8 cellular contexts compared by ENCODE assay signal in the genomic region with DNA sequence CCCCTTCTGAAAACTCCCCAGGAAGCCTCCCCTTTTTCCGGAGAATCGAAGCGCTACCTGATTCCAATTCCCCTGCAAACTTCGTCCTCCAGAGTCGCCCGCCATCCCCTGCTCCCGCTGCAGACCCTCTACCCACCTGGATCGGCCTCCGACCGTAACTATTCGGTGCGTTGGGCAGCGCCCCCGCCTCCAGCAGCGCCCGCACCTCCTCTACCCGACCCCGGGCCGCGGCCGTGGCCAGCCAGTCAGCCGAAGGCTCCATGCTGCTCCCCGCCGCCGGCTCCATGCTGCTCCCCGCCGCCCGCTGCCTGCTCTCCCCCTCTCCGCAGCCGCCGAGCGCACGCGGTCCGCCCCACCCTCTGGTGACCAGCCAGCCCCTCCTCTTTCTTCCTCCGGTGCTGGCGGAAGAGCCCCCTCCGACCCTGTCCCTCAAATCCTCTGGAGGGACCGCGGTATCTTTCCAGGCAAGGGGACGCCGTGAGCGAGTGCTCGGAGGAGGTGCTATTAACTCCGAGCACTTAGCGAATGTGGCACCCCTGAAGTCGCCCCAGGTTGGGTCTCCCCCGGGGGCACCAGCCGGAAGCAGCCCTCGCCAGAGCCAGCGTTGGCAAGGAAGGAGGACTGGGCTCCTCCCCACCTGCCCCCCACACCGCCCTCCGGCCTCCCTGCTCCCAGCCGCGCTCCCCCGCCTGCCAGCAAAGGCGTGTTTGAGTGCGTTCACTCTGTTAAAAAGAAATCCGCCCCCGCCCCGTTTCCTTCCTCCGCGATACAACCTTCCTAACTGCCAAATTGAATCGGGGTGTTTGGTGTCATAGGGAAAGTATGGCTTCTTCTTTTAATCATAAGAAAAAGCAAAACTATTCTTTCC. TPM values are rescaled to one million over a fixed set of nuclear protein-coding genes. Genes with fewer than 3 reads are reported as not detected.
DNase-seq lines count a peak whose midpoint lies in the region; ATAC-seq, FAIRE-seq and TF ChIP-seq lines count a peak whose summit lies in the region.

No MANE protein-coding gene starts in this region.

- H3K9ac ChIP-seq in BLaER1 (no peak overlapping the region), OCI-LY1 (ENCODE audit: low read length) (peak overlapping the region; percentile 85), GM12878 (ENCODE audit: control insufficient read depth, insufficient read depth, low read length) (peak overlapping the region; percentile 38; the same call in 1 of the 2 replicates), kidney (ENCODE audit: low read length in 2 of 2) (no peak overlapping the region)

- in situ Hi-C loops in GM12878 (cut with MboI) = no loop called here

- intact Hi-C loops in GM12878 (cut with micrococcal nuclease; ENCODE audit: unreplicated experiment) = no loop called here
- intact Hi-C loops in kidney (cut with DNase I) = no loop called here

- H3K36me3 ChIP-seq in BLaER1 (peaks cover 15% of the 10 kb centered on the region), OCI-LY1 (ENCODE audit: insufficient read depth, low read length) (peaks cover 28% of the 10 kb centered on the region), GM12878 (ENCODE audit: control insufficient read depth in 2 of 2, insufficient read depth in 2 of 2, low read length in 1 of 2) (no peaks in the 10 kb centered on the region), kidney (ENCODE audit: control insufficient read depth in 1 of 2, insufficient read depth in 2 of 2, low read length in 2 of 2) (no peaks in the 10 kb centered on the region)

- RAD21 ChIA-PET in GM12878 (lab: Charles Lee; ENCODE audit: unreplicated experiment) = no interaction called here

- DNase-seq in GM12878 (ENCODE audit: low read depth, low spot score) = no peak
- peak; percentile 78 for DNase-seq in kidney
- peak in 2 of 3 experiments; percentile 38 to 46 for DNase-seq in stimulated activated CD4-positive, alpha-beta T cell treated with anti-CD3 and anti-CD28 coated beads, TNF-alpha, amount 100 ng/mL, for 4 hours (ENCODE audit: low read depth in 3 of 3)
- DNase-seq in GM19238 (ENCODE audit: insufficient read length, low spot score) = no peak

- H3K27ac ChIP-seq in BLaER1 (no peak overlapping the region), OCI-LY1 (ENCODE audit: low read depth, low read length, poor library complexity, severe bottlenecking) (peak overlapping the region; percentile 62), GM12878 (ENCODE audit: control insufficient read depth, insufficient read depth) (no peak overlapping the region), kidney (ENCODE audit: low read depth in 2 of 2, low read length in 2 of 2) (no peak overlapping the region)

- WGBS in GM12878 (ENCODE audit: insufficient coverage, insufficient replicate concordance, low lambda C conversion rate, missing lambda C conversion rate) = 12% methylated on average over 52 of the region's 64 CpGs

- H3K27me3 ChIP-seq in BLaER1 = peaks cover 100% of the 10 kb centered on the region
- H3K27me3 ChIP-seq in OCI-LY1 (ENCODE audit: insufficient read depth, low read length) = no peaks in the 10 kb centered on the region
- peaks cover 0 to 4% of the 10 kb centered on the region in 2 experiments; a peak in 1 of 4 replicates for H3K27me3 ChIP-seq in GM12878 (replicated peaks in 1 of 2; ENCODE audit: control insufficient read depth in 2 of 2, insufficient read depth in 2 of 2, low read length in 1 of 2)

- CTCF ChIA-PET in GM12878 (lab: Yijun Ruan, JAX) = no interaction called here

- H3K4me2 ChIP-seq in BLaER1 = peak overlapping the region; percentile 63
- peak overlapping the region; percentile 91 for H3K4me2 ChIP-seq in OCI-LY1 (ENCODE audit: low read length)
- peak overlapping the region; percentile 91 for H3K4me2 ChIP-seq in GM12878 (ENCODE audit: control insufficient read depth, insufficient read depth)

- no peak for TF ChIP-seq EP300 in GM12878 (IDR thresholded peaks at IDR 0.05; ENCODE audit: borderline replicate concordance in 1 of 2, control insufficient read depth in 1 of 2, low read depth in 2 of 2, low read length in 2 of 2)

- no peaks in the 10 kb centered on the region for H3K9me2 ChIP-seq in OCI-LY1 (ENCODE audit: low read depth, low read length)

- H3K4me1 ChIP-seq in BLaER1 = peaks cover 14% of the 10 kb centered on the region
- peaks cover 38% of the 10 kb centered on the region for H3K4me1 ChIP-seq in OCI-LY1 (ENCODE audit: insufficient read depth, low read length, severe bottlenecking)
- H3K4me1 ChIP-seq in GM12878 (ENCODE audit: control insufficient read depth, insufficient read depth, low read length) = no peaks in the 10 kb centered on the region
- H3K4me1 ChIP-seq in kidney (ENCODE audit: control insufficient read depth in 1 of 2, insufficient read depth in 1 of 2, low read depth in 1 of 2, low read length in 2 of 2) = peaks cover 5 to 11% of the 10 kb centered on the region in 2 donors

- H3K79me2 ChIP-seq in OCI-LY1 (ENCODE audit: insufficient read depth, low read length) (peaks cover 65% of the 10 kb centered on the region), GM12878 (ENCODE audit: control insufficient read depth, insufficient read depth, low read length) (no peaks in the 10 kb centered on the region)

- H4K20me1 ChIP-seq in BLaER1 (peaks cover 100% of the 10 kb centered on the region), OCI-LY1 (ENCODE audit: insufficient read depth, low read length) (no peaks in the 10 kb centered on the region), GM12878 (ENCODE audit: control insufficient read depth, insufficient read depth) (no peaks in the 10 kb centered on the region; the same call in 1 of the 2 replicates)

- TF ChIP-seq RAD21 in GM12878 (IDR thresholded peaks at IDR 0.05; ENCODE audit: insufficient read depth, low read depth, low read length) = no peak

- H2AFZ ChIP-seq in OCI-LY1 (ENCODE audit: low read length) (no peak overlapping the region), GM12878 (ENCODE audit: control insufficient read depth, low read depth, low read length) (peak overlapping the region; percentile 69)

- SMC1A ChIA-PET in GM12878 (lab: Charles Lee; ENCODE audit: uncharacterized antibody, unreplicated experiment) = no interaction called here

- peaks cover 26% of the 10 kb centered on the region for H3K9me3 ChIP-seq in BLaER1
- no peaks in the 10 kb centered on the region for H3K9me3 ChIP-seq in OCI-LY1 (ENCODE audit: low read length)
- peaks cover 2% of the 10 kb centered on the region; the same call in 1 of the 3 replicates for H3K9me3 ChIP-seq in GM12878 (replicated peaks; ENCODE audit: control insufficient read depth, insufficient read depth, low read length)
- no peaks in the 10 kb centered on the region for H3K9me3 ChIP-seq in kidney (ENCODE audit: control insufficient read depth in 1 of 2, low read length in 2 of 2)

- ATAC-seq in GM19324 (IDR thresholded peaks at IDR 0.05; ENCODE audit: low FRiP score, unreplicated experiment) (peak; percentile 78), HG03432 (IDR thresholded peaks at IDR 0.05; ENCODE audit: unreplicated experiment) (peak; percentile 76), GM12878 (peak; percentile 85)

- TF ChIP-seq POLR2A in GM12878 (IDR thresholded peaks at IDR 0.05; ENCODE audit: low read depth, low read length) = no peak; the same call in 1 of the 2 replicates

- TF ChIP-seq CTCF in OCI-LY1 (IDR thresholded peaks at IDR 0.05; ENCODE audit: low read length) (no peak), GM12878 (IDR thresholded peaks at IDR 0.05 in 2 of 3, conservative IDR thresholded peaks at IDR 0.05 in 1 of 3; ENCODE audit: control insufficient read depth in 2 of 3, extremely low read depth in 1 of 3, insufficient read depth in 1 of 3, low read depth in 3 of 3, low read length in 3 of 3) (no peak), kidney (IDR thresholded peaks at IDR 0.05; ENCODE audit: borderline replicate concordance, extremely low read depth, insufficient read depth) (no peak)

- H3F3A ChIP-seq in OCI-LY1 (ENCODE audit: insufficient read depth, low read length) = no peaks in the 10 kb centered on the region

- FAIRE-seq in GM12878 (lab: Jason Lieb, UNC) (no peak), kidney (lab: Jason Lieb, UNC) (no peak)

- H3K4me3 ChIP-seq in BLaER1 (peak overlapping the region; percentile 53), OCI-LY1 (ENCODE audit: low read depth, low read length, poor library complexity, severe bottlenecking) (peak overlapping the region; percentile 77), GM12878 (peak overlapping the region; percentile 82), kidney (ENCODE audit: low read length in 2 of 2) (peak overlapping the region in 1 of 2 donors; percentile 12)

- no TSS peak for BruUV-seq in GM12878 (replicated peaks; lab: Mats Ljungman, UMichigan)

- POLR2A ChIA-PET in GM12878 (lab: Charles Lee) = no interaction called here

RNA-seq across cellular contexts. Expression of a gene that starts 19.4 kb away (rescaled TPM):
- total RNA-seq in GM12878 (2013; cell fraction: nucleolus; rRNA removed) = 4.5 and 7.0 TPM in 2 replicates
- total RNA-seq in GM12878 (2014; rRNA removed) = 29.0 and 34.5 TPM in 2 replicates
- total RNA-seq in GM12878 (2014; rRNA removed; fragmentation: Illumina TruSeq; extraction: Trizol) = 5.6 and 6.1 TPM in 2 replicates
- 28.0 and 30.6 TPM in 2 replicates for total RNA-seq in GM12878 (2021)
- polyA plus RNA-seq in GM12878 (2011; ENCODE audit: low read depth) = 3.2 TPM
- polyA plus RNA-seq in GM12878 (2011; rRNA removed) = 5.3 and 6.3 TPM in 2 replicates
- 10.1 and 22.5 TPM in 2 replicates for polyA plus RNA-seq in GM12878 (2011; cell fraction: cytosol; rRNA removed)
- polyA plus RNA-seq in GM12878 (2011; cell fraction: nucleus; rRNA removed) = 13.3 and 21.0 TPM in 2 replicates
- polyA plus RNA-seq in GM12878 (2012) = 20.0 and 21.9 TPM in 2 replicates
- polyA plus RNA-seq in GM12878 (2014; fragmentation: Illumina TruSeq; extraction: Trizol) = 3.9 and 8.8 TPM in 2 replicates
- polyA plus RNA-seq in GM12878 (2014; fragmentation: Nextera tagmentation; extraction: Ambion mirVana) = 1 to 10 TPM in 1 of 2 experiments, under 1 TPM in 1; 0.84 to 2.3 TPM
- 40.1 and 48.7 TPM in 2 replicates for polyA plus RNA-seq in GM12878 (2014; rRNA removed)
- polyA plus RNA-seq in GM12878 (2016; fragmentation: Nextera tagmentation; extraction: Ambion mirVana) = 10 to 100 TPM; 32.1 to 41.2 TPM
- 2.9 and 3.0 TPM in 2 replicates for polyA minus RNA-seq in GM12878 (2011; rRNA and poly(A)+ RNA removed)
- polyA minus RNA-seq in GM12878 (2011; cell fraction: cytosol; rRNA and poly(A)+ RNA removed) = 5.7 and 6.1 TPM in 2 replicates
- 4.4 and 11.1 TPM in 2 replicates for polyA minus RNA-seq in GM12878 (2011; cell fraction: nucleus; rRNA and poly(A)+ RNA removed)
- 4.1 TPM for total RNA-seq in kidney
- polyA plus RNA-seq in kidney (ENCODE audit: insufficient read depth, low read depth, low replicate concordance) = not detected

RNA-seq across cellular contexts. Expression of a gene that starts 19.8 kb away (rescaled TPM):
- total RNA-seq in GM12878 (2013; cell fraction: nucleolus; rRNA removed) = 2.9 and 3.3 TPM in 2 replicates
- 1.0 and 2.0 TPM in 2 replicates for total RNA-seq in GM12878 (2014; rRNA removed)
- total RNA-seq in GM12878 (2014; rRNA removed; fragmentation: Illumina TruSeq; extraction: Trizol) = 1.5 and 1.7 TPM in 2 replicates
- total RNA-seq in GM12878 (2021) = 0.98 and 1.3 TPM in 2 replicates
- 0.49 TPM for polyA plus RNA-seq in GM12878 (2011; ENCODE audit: low read depth)
- 1.5 and 1.9 TPM in 2 replicates for polyA plus RNA-seq in GM12878 (2011; rRNA removed)
- 0.55 and 0.94 TPM in 2 replicates for polyA plus RNA-seq in GM12878 (2011; cell fraction: cytosol; rRNA removed)
- polyA plus RNA-seq in GM12878 (2011; cell fraction: nucleus; rRNA removed) = 3.2 and 3.3 TPM in 2 replicates
- 0.54 and 0.67 TPM in 2 replicates for polyA plus RNA-seq in GM12878 (2012)
- polyA plus RNA-seq in GM12878 (2014; fragmentation: Illumina TruSeq; extraction: Trizol) = 0.38 and 0.69 TPM in 2 replicates
- under 1 TPM in 1 of 2 experiments, not detected in 1; 0.22 TPM for polyA plus RNA-seq in GM12878 (2014; fragmentation: Nextera tagmentation; extraction: Ambion mirVana)
- 2.1 and 2.2 TPM in 2 replicates for polyA plus RNA-seq in GM12878 (2014; rRNA removed)
- under 1 TPM; 0.66 to 0.88 TPM for polyA plus RNA-seq in GM12878 (2016; fragmentation: Nextera tagmentation; extraction: Ambion mirVana)
- 1.8 and 2.3 TPM in 2 replicates for polyA minus RNA-seq in GM12878 (2011; rRNA and poly(A)+ RNA removed)
- 0.73 TPM in 1 of 2 replicates, not detected in the other for polyA minus RNA-seq in GM12878 (2011; cell fraction: cytosol; rRNA and poly(A)+ RNA removed)
- 3.9 and 7.8 TPM in 2 replicates for polyA minus RNA-seq in GM12878 (2011; cell fraction: nucleus; rRNA and poly(A)+ RNA removed)
- total RNA-seq in kidney = 0.82 TPM
- not detected for polyA plus RNA-seq in kidney (ENCODE audit: insufficient read depth, low read depth, low replicate concordance)

RNA-seq across cellular contexts. Expression of a gene that starts 34.3 kb away (rescaled TPM):
- total RNA-seq in GM12878 (2013; cell fraction: nucleolus; rRNA removed) = not detected in 2 replicates
- total RNA-seq in GM12878 (2014; rRNA removed) = 0.06 and 0.22 TPM in 2 replicates
- total RNA-seq in GM12878 (2014; rRNA removed; fragmentation: Illumina TruSeq; extraction: Trizol) = 0.09 and 0.14 TPM in 2 replicates
- 0.15 and 0.19 TPM in 2 replicates for total RNA-seq in GM12878 (2021)
- 0.08 TPM for polyA plus RNA-seq in GM12878 (2011; ENCODE audit: low read depth)
- 0.03 TPM in 1 of 2 replicates, not detected in the other for polyA plus RNA-seq in GM12878 (2011; rRNA removed)
- 0.03 and 0.12 TPM in 2 replicates for polyA plus RNA-seq in GM12878 (2011; cell fraction: cytosol; rRNA removed)
- 0.07 and 0.19 TPM in 2 replicates for polyA plus RNA-seq in GM12878 (2011; cell fraction: nucleus; rRNA removed)
- polyA plus RNA-seq in GM12878 (2012) = 0.20 and 0.27 TPM in 2 replicates
- 0.03 and 0.06 TPM in 2 replicates for polyA plus RNA-seq in GM12878 (2014; fragmentation: Illumina TruSeq; extraction: Trizol)
- under 1 TPM; 0.04 to 0.08 TPM for polyA plus RNA-seq in GM12878 (2014; fragmentation: Nextera tagmentation; extraction: Ambion mirVana)
- polyA plus RNA-seq in GM12878 (2014; rRNA removed) = 0.16 and 0.47 TPM in 2 replicates
- under 1 TPM in 1 of 2 experiments, not detected in 1; 0.13 TPM for polyA plus RNA-seq in GM12878 (2016; fragmentation: Nextera tagmentation; extraction: Ambion mirVana)
- 0.07 TPM in 1 of 2 replicates, not detected in the other for polyA minus RNA-seq in GM12878 (2011; rRNA and poly(A)+ RNA removed)
- not detected in 2 replicates for polyA minus RNA-seq in GM12878 (2011; cell fraction: cytosol; rRNA and poly(A)+ RNA removed)
- not detected in 2 replicates for polyA minus RNA-seq in GM12878 (2011; cell fraction: nucleus; rRNA and poly(A)+ RNA removed)
- 1.8 TPM for total RNA-seq in kidney
- polyA plus RNA-seq in kidney (ENCODE audit: insufficient read depth, low read depth, low replicate concordance) = 0.30 TPM

Comparison
In these comparisons a context has a peak if more than half of its experiments do, and no peak if none do; other contexts are left out.
1. H3K9ac ChIP-seq: peak in OCI-LY1 (single experiment) and GM12878 (single experiment); none in BLaER1 (single experiment) and kidney (0 of 2).
2. DNase-seq: peak in kidney (single experiment) and stimulated activated CD4-positive, alpha-beta T cell treated with anti-CD3 and anti-CD28 coated beads, TNF-alpha, amount 100 ng/mL, for 4 hours (2 of 3); none in GM12878 (single experiment) and GM19238 (single experiment).
3. Peak in every context shown above with its lines, with median percentiles within 50 percentile points of each other: H3K4me2 ChIP-seq and ATAC-seq.